16 cellular contexts compared by ENCODE assay signal in the genomic region with DNA sequence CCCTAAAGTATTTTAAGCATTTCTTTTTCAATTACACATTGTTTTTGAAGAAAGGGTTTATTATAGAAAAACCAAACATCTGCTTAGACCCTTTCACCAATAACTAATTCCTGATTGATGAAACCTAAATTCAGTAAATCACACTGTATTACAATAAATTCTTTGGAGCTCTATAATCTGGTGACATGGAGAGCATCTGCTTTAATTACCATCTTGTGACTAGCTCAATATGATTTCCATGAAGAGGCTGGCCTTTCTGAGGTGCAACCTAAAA. TPM values are rescaled to one million over a fixed set of nuclear protein-coding genes. Genes with fewer than 3 reads are reported as not detected.
DNase-seq lines count a peak whose midpoint lies in the region; ATAC-seq, FAIRE-seq and TF ChIP-seq lines count a peak whose summit lies in the region.
"Had no signal": no experiment of that assay in that cellular context is flagged by ENCODE, and none has a peak within 500 bp of the region (broad histone marks: within the 10 kb centered on the region; RNA-seq: fewer than 3 reads in every experiment).

No MANE protein-coding gene starts in this region.

- H3K27ac ChIP-seq in GM12878 (ENCODE audit: control insufficient read depth, insufficient read depth) (peak overlapping the region; percentile 6; the same call in 1 of the 2 replicates), psoas muscle (peak overlapping the region; percentile 7)
- H3K27ac ChIP-seq: 22Rv1, SJCRH30 had no signal

- H4K20me1 ChIP-seq in GM12878 (ENCODE audit: control insufficient read depth, insufficient read depth) = no peaks in the 10 kb centered on the region

- SMC1A ChIA-PET in GM12878 (lab: Charles Lee; ENCODE audit: uncharacterized antibody, unreplicated experiment) = interaction anchor here (1.0 to 3.4 kb wide), 6 partner anchors 8 to 132 kb away, joined by 3 to 36 read pairs (median 6); no protein-coding TSS in a partner anchor

- no peak for TF ChIP-seq CTCF in GM12878 (IDR thresholded peaks at IDR 0.05 in 2 of 3, conservative IDR thresholded peaks at IDR 0.05 in 1 of 3; ENCODE audit: control insufficient read depth in 2 of 3, extremely low read depth in 1 of 3, insufficient read depth in 1 of 3, low read depth in 3 of 3, low read length in 3 of 3)
- TF ChIP-seq CTCF in psoas muscle (IDR thresholded peaks at IDR 0.05) = no peak

- no peak for FAIRE-seq in GM12878 (lab: Jason Lieb, UNC)

- no peak for TF ChIP-seq EP300 in GM12878 (IDR thresholded peaks at IDR 0.05; ENCODE audit: borderline replicate concordance in 1 of 2, control insufficient read depth in 1 of 2, low read depth in 2 of 2, low read length in 2 of 2)

- in situ Hi-C loops in GM12878 (cut with MboI) = no loop called here

- H2AFZ ChIP-seq in GM12878 (ENCODE audit: control insufficient read depth, low read depth, low read length) = no peak overlapping the region

- CTCF ChIA-PET in GM12878 (lab: Yijun Ruan, JAX) = interaction anchor here (0.5 to 2.6 kb wide), 6 partner anchors 9 to 51 kb away, joined by 3 to 7 read pairs (median 6); a partner anchor contains a TSS

- peaks cover 91% of the 10 kb centered on the region for H3K79me2 ChIP-seq in GM12878 (ENCODE audit: control insufficient read depth, insufficient read depth, low read length)

- no peak for TF ChIP-seq RAD21 in GM12878 (IDR thresholded peaks at IDR 0.05; ENCODE audit: insufficient read depth, low read depth, low read length)

- no peak overlapping the region for H3K9ac ChIP-seq in GM12878 (ENCODE audit: control insufficient read depth, insufficient read depth, low read length)

- ATAC-seq in GM12878 (no peak), psoas muscle (no peak)
- ATAC-seq: HCT116 had no signal

- no TSS peak for BruUV-seq in GM12878 (replicated peaks; lab: Mats Ljungman, UMichigan)

- no peaks in the 10 kb centered on the region for H3K27me3 ChIP-seq in GM12878 (replicated peaks in 1 of 2; ENCODE audit: control insufficient read depth in 2 of 2, insufficient read depth in 2 of 2, low read length in 1 of 2)
- H3K27me3 ChIP-seq in psoas muscle (ENCODE audit: insufficient read depth in 3 of 3, low read length in 2 of 3) = no peaks in the 10 kb centered on the region
- H3K27me3 ChIP-seq: SJCRH30 had no signal

- no peak for TF ChIP-seq POLR2A in GM12878 (IDR thresholded peaks at IDR 0.05; ENCODE audit: low read depth, low read length)

- H3K9me3 ChIP-seq in GM12878 (replicated peaks; ENCODE audit: control insufficient read depth, insufficient read depth, low read length) (no peaks in the 10 kb centered on the region; the same call in 2 of the 3 replicates), psoas muscle (no peaks in the 10 kb centered on the region)
- H3K9me3 ChIP-seq: SJCRH30 had no signal

- H3K4me2 ChIP-seq in GM12878 (ENCODE audit: control insufficient read depth, insufficient read depth) = peak overlapping the region; percentile 43; the same call in 1 of the 2 replicates

- no peaks in the 10 kb centered on the region for H3K36me3 ChIP-seq in GM12878 (ENCODE audit: control insufficient read depth in 2 of 2, insufficient read depth in 2 of 2, low read length in 1 of 2)
- H3K36me3 ChIP-seq in psoas muscle (ENCODE audit: insufficient read depth in 1 of 2, low read depth in 1 of 2) = no peaks in the 10 kb centered on the region
- H3K36me3 ChIP-seq: SJCRH30 had no signal

- H3K4me1 ChIP-seq in GM12878 (ENCODE audit: control insufficient read depth, insufficient read depth, low read length) (peaks cover 34% of the 10 kb centered on the region), psoas muscle (peaks cover 23% of the 10 kb centered on the region)

- H3K4me3 ChIP-seq in GM12878 = no peak overlapping the region
- H3K4me3 ChIP-seq in psoas muscle = peak overlapping the region; percentile 19
- H3K4me3 ChIP-seq: SJCRH30 had no signal

- RAD21 ChIA-PET in GM12878 (lab: Charles Lee; ENCODE audit: unreplicated experiment) = interaction anchor here (1.0 to 3.4 kb wide), 7 partner anchors 8 to 148 kb away, joined by 3 to 21 read pairs (median 5); no protein-coding TSS in a partner anchor

- intact Hi-C loops in GM12878 (cut with micrococcal nuclease; ENCODE audit: unreplicated experiment) (no loop called here), psoas muscle (cut with DNase I) (no loop called here)

- POLR2A ChIA-PET in GM12878 (lab: Charles Lee) = interaction anchor here (0.6 to 3.7 kb wide), 3 partner anchors 9 to 133 kb away, joined by 3 to 19 read pairs (median 5); a partner anchor contains a TSS

- DNase-seq in DMS 273 (lab: John Stamatoyannopoulos, UW; ENCODE audit: unreplicated experiment) (peak; percentile 31), DMS 273 treated with DMSO at 0.1 percent for 48 hours (lab: John Stamatoyannopoulos, UW) (no peak), GM12878 (ENCODE audit: low read depth, low spot score) (no peak), psoas muscle (no peak), NCI-H774 (lab: John Stamatoyannopoulos, UW) (no peak), NCI-H82 (lab: John Stamatoyannopoulos, UW) (no peak)
- DNase-seq in stimulated activated CD4-positive, alpha-beta T cell treated with anti-CD3 and anti-CD28 coated beads, Interleukin-4, amount 100 ng/mL, for 24 hours = no peak
- no peak for DNase-seq in stimulated activated CD4-positive, alpha-beta T cell treated with anti-CD3 and anti-CD28 coated beads, Interleukin-2, amount 100 ng/mL, for 48 hours
- DNase-seq: C1 segment of cervical spinal cord, NCI-H1105 treated with DMSO at 0.1 percent for 48 hours, NCI-H1930, NCI-H510A treated with DMSO at 0.1 percent for 48 hours, SJCRH30, SW 1271 had no signal

TF ChIP-seq in GM12878, 131 proteins besides CTCF, POLR2A, EP300 and RAD21 (continues in another document):
- TF ChIP-seq CREM (IDR thresholded peaks at IDR 0.05; ENCODE audit: low read depth) = no peak
- no peak for TF ChIP-seq CEBPB (IDR thresholded peaks at IDR 0.05; ENCODE audit: borderline replicate concordance in 1 of 2, low read depth in 2 of 2, low read length in 2 of 2)
- TF ChIP-seq, protein P1, sequence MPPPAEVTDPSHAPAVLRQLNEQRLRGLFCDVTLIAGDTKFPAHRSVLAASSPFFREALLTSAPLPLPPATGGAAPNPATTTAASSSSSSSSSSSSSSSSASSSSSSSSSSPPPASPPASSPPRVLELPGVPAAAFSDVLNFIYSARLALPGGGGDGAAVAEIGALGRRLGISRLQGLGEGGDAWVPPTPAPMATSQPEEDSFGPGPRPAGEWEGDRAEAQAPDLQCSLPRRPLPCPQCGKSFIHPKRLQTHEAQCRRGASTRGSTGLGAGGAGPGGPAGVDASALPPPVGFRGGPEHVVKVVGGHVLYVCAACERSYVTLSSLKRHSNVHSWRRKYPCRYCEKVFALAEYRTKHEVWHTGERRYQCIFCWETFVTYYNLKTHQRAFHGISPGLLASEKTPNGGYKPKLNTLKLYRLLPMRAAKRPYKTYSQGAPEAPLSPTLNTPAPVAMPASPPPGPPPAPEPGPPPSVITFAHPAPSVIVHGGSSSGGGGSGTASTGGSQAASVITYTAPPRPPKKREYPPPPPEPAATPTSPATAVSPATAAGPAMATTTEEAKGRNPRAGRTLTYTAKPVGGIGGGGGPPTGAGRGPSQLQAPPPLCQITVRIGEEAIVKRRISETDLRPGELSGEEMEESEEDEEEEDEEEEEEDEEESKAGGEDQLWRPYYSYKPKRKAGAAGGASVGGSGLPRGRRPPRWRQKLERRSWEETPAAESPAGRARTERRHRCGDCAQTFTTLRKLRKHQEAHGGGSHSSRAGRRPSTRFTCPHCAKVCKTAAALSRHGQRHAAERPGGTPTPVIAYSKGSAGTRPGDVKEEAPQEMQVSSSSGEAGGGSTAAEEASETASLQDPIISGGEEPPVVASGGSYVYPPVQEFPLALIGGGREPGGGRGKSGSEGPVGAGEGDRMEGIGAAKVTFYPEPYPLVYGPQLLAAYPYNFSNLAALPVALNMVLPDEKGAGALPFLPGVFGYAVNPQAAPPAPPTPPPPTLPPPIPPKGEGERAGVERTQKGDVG (CRISPR knock-in tag; IDR thresholded peaks at IDR 0.05) = no peak
- TF ChIP-seq BACH1 (IDR thresholded peaks at IDR 0.05; ENCODE audit: borderline replicate concordance) = no peak
- no peak for TF ChIP-seq ASH2L (IDR thresholded peaks at IDR 0.05; ENCODE audit: borderline replicate concordance, low read depth)
- no peak for TF ChIP-seq MEF2A (IDR thresholded peaks at IDR 0.05; ENCODE audit: insufficient read depth, low read depth, low read length)
- no peak for TF ChIP-seq ZNF217 (IDR thresholded peaks at IDR 0.05)
- TF ChIP-seq KAT2A (conservative IDR thresholded peaks at IDR 0.05; ENCODE audit: control insufficient read depth, low read depth, low read length) = no peak
- TF ChIP-seq NFYA (IDR thresholded peaks at IDR 0.05; ENCODE audit: borderline replicate concordance, low read depth, low read length) = no peak

RNA-seq across cellular contexts. Expression of a gene that starts 9.7 kb away (rescaled TPM):
- 70.6 and 80.3 TPM in 2 replicates for total RNA-seq in GM12878 (2013; cell fraction: nucleolus; rRNA removed)
- total RNA-seq in GM12878 (2014; rRNA removed) (24.2 and 25.1 TPM in 2 replicates), GM12878 (2014; rRNA removed; fragmentation: Illumina TruSeq; extraction: Trizol) (25.6 and 28.6 TPM in 2 replicates), GM12878 (2021) (45.7 and 47.3 TPM in 2 replicates), psoas muscle (10 to 100 TPM; 24.0 to 63.9 (median 50.5) TPM)
- 6.7 TPM for polyA plus RNA-seq in GM12878 (2011; ENCODE audit: low read depth)
- polyA plus RNA-seq in GM12878 (2011; rRNA removed) (37.7 and 63.4 TPM in 2 replicates), GM12878 (2014; fragmentation: Illumina TruSeq; extraction: Trizol) (34.0 and 40.5 TPM in 2 replicates), GM12878 (2014; fragmentation: Nextera tagmentation; extraction: Ambion mirVana) (1 to 10 TPM; 8.5 to 9.9 TPM), GM12878 (2014; rRNA removed) (22.1 and 24.8 TPM in 2 replicates), GM12878 (2016; fragmentation: Nextera tagmentation; extraction: Ambion mirVana) (10 to 100 TPM; 55.9 to 62.9 TPM), psoas muscle (10 to 100 TPM; 14.6 to 30.1 (median 15.6) TPM)
- polyA plus RNA-seq in GM12878 (2011; cell fraction: cytosol; rRNA removed) = 18.6 and 25.1 TPM in 2 replicates
- 29.6 and 33.1 TPM in 2 replicates for polyA plus RNA-seq in GM12878 (2011; cell fraction: nucleus; rRNA removed)
- 15.8 and 17.4 TPM in 2 replicates for polyA plus RNA-seq in GM12878 (2012)
- 31.7 and 46.2 TPM in 2 replicates for polyA minus RNA-seq in GM12878 (2011; rRNA and poly(A)+ RNA removed)
- polyA minus RNA-seq in GM12878 (2011; cell fraction: cytosol; rRNA and poly(A)+ RNA removed) = 16.4 and 21.9 TPM in 2 replicates
- polyA minus RNA-seq in GM12878 (2011; cell fraction: nucleus; rRNA and poly(A)+ RNA removed) = 32.6 and 46.3 TPM in 2 replicates
